Comparison of ENCODE assay signal across 23 cellular contexts in the genomic region with DNA sequence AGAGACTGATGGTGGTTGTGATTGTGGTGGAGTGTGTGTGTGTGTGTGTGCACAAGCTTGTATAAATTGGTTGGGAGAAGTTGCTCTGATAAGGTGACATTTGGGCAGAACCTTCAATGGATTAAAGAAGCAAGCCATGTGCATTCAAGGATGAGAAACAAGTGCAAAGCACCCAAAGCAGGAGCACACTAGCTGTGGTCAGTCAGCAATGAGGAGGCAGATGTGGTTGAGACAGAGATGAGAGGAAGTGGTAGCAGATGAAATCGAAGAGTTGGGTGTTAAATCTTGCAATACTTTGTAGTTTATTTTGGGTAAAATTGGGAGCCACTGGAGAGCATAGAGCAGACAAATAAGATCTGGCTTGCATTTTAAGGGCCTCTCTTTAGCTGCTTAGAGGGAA. TPM values are rescaled to one million over a fixed set of nuclear protein-coding genes. Genes with fewer than 3 reads are reported as not detected.
DNase-seq lines count a peak whose midpoint lies in the region; ATAC-seq and TF ChIP-seq lines count a peak whose summit lies in the region.
"Had no signal": no experiment of that assay in that cellular context is flagged by ENCODE, and none has a peak within 500 bp of the region (broad histone marks: within the 10 kb centered on the region; RNA-seq: fewer than 3 reads in every experiment).

No MANE protein-coding gene starts in this region.

- ATAC-seq in naive thymus-derived CD8-positive, alpha-beta T cell: no peak
- ATAC-seq: HCT116, T-helper 17 cell had no signal

- DNase-seq in Kasumi-1 (lab: John Stamatoyannopoulos, UW) (peak; percentile 26 to 46), NAMALWA (ENCODE audit: low spot score) (peak; percentile 15), SIG-M5 treated with dmso at 0.1 percent for 504 hours (lab: John Stamatoyannopoulos, UW; ENCODE audit: unreplicated experiment) (peak; percentile 85), pons (ENCODE audit: low spot score) (peak; percentile 54), BE2C (no peak), NCI-H1694 treated with DMSO at 0.1 percent for 48 hours (lab: John Stamatoyannopoulos, UW) (no peak)
- DNase-seq in naive thymus-derived CD8-positive, alpha-beta T cell: no peak
- DNase-seq: CD8-positive, alpha-beta memory T cell; DMS53; GDM1; GOT3; NCI-H1105 treated with DMSO at 0.1 percent for 48 hours; NCI-H1694; NCI-H2081 treated with DMSO at 0.1 percent for 48 hours; NCI-H2171 treated with DMSO at 0.1 percent for 48 hours; NCI-H524 treated with DMSO at 0.1 percent for 48 hours; NCI-H82; Peyer's patch; SW 1271; T-helper 17 cell had no signal

- H3K4me3 ChIP-seq in BE2C (ENCODE audit: low read depth, low read length): no peak overlapping the region
- H3K4me3 ChIP-seq: Peyer's patch, SJSA1 had no signal

- peaks cover 4 to 7% (median 6%) of the 10 kb centered on the region in 4 donors for H3K4me1 Mint-ChIP-seq in naive thymus-derived CD8-positive, alpha-beta T cell

- no peaks in the 10 kb centered on the region for H3K36me3 ChIP-seq in BE2C
- H3K36me3 ChIP-seq: Peyer's patch, SJSA1 had no signal

- peaks cover 0 to 7% (median 4%) of the 10 kb centered on the region in 3 donors for H3K36me3 Mint-ChIP-seq in naive thymus-derived CD8-positive, alpha-beta T cell
- H3K36me3 Mint-ChIP-seq: IgD-negative memory B cell had no signal

- H3K27me3 ChIP-seq in BE2C: no peaks in the 10 kb centered on the region

- H3K27me3 Mint-ChIP-seq in naive thymus-derived CD8-positive, alpha-beta T cell: peaks cover 17 to 28% (median 22%) of the 10 kb centered on the region in 5 donors

- TF ChIP-seq CTCF in BE2C (IDR thresholded peaks at IDR 0.05; ENCODE audit: low read depth, low read length): no peak

- H3K27ac Mint-ChIP-seq in naive thymus-derived CD8-positive, alpha-beta T cell: no peak overlapping the region
- H3K27ac Mint-ChIP-seq: CD8-positive, alpha-beta memory T cell; IgD-negative memory B cell; T-helper 17 cell had no signal

- H3K4me1 ChIP-seq in BE2C: peaks cover 4% of the 10 kb centered on the region; the same call in 1 of the 2 replicates

- H3K9me3 ChIP-seq in BE2C: no peaks in the 10 kb centered on the region
- H3K9me3 ChIP-seq: Peyer's patch, SJSA1 had no signal

- H3K4me3 Mint-ChIP-seq in naive thymus-derived CD8-positive, alpha-beta T cell: no peak overlapping the region
- H3K4me3 Mint-ChIP-seq: CD8-positive, alpha-beta memory T cell; IgD-negative memory B cell; T-helper 17 cell had no signal

- H3K9me3 Mint-ChIP-seq in naive thymus-derived CD8-positive, alpha-beta T cell: peaks cover 0 to 11% (median 4%) of the 10 kb centered on the region in 9 donors

- POLR2A ChIA-PET in naive thymus-derived CD8-positive, alpha-beta T cell (lab: Charles Lee): no interaction called here

RNA-seq across cellular contexts. Expression of gene PGBD5, which starts 4.4 kb away (rescaled TPM):
- total RNA-seq in naive thymus-derived CD8-positive, alpha-beta T cell: not detected
- not detected for polyA plus RNA-seq in naive thymus-derived CD8-positive, alpha-beta T cell
- 7.0 TPM for polyA plus RNA-seq in BE2C (2012; ENCODE audit: insufficient read depth, insufficient read length, low read depth)
- total RNA-seq: CD8-positive, alpha-beta memory T cell; T-helper 17 cell had no signal
- polyA plus RNA-seq: CD8-positive, alpha-beta memory T cell; IgD-negative memory B cell had no signal

Comparison
In these comparisons a context has a peak if more than half of its experiments do, and no peak if none do; other contexts are left out.
1. DNase-seq: peak in Kasumi-1 (2 of 2), NAMALWA (single experiment), SIG-M5 treated with dmso at 0.1 percent for 504 hours (single experiment) and pons (single experiment); none in naive thymus-derived CD8-positive, alpha-beta T cell (0 of 10), BE2C (single experiment) and NCI-H1694 treated with DMSO at 0.1 percent for 48 hours (single experiment).